9 cellular contexts compared by ENCODE assay signal in genomic region chr17:75589919-75590303, GRCh38. TPM values are rescaled to one million over a fixed set of nuclear protein-coding genes. Genes with fewer than 3 reads are reported as not detected.
A peak's percentile ranks its signal among the peaks of the same experiment; 100 is the strongest.
DNase-seq lines count a peak whose midpoint lies in the region; ATAC-seq and TF ChIP-seq lines count a peak whose summit lies in the region.
"Had no signal": no experiment of that assay in that cellular context is flagged by ENCODE, and none has a peak within 500 bp of the region (broad histone marks: within the 10 kb centered on the region; RNA-seq: fewer than 3 reads in every experiment).

No MANE protein-coding gene starts in this region.

- peak overlapping the region; percentile 77 for H3K9ac ChIP-seq in mesendoderm (ENCODE audit: low read length)

- H3K4me1 Mint-ChIP-seq in natural killer cell = peaks cover 7 to 25% of the 10 kb centered on the region in 2 donors
- H3K4me1 Mint-ChIP-seq in natural killer cell treated with Interleukin-12 subunit alpha and Interleukin-12 subunit beta and Interleukin-15 and Interleukin-18, amount 100 ng/mL, for 72 hours (ENCODE audit: low read depth in 2 of 2) = peaks cover 6 to 10% of the 10 kb centered on the region in 2 donors

- no peaks in the 10 kb centered on the region for H3K36me3 Mint-ChIP-seq in natural killer cell
- H3K36me3 Mint-ChIP-seq in natural killer cell treated with Interleukin-12 subunit alpha and Interleukin-12 subunit beta and Interleukin-15 and Interleukin-18, amount 100 ng/mL, for 72 hours = no peaks in the 10 kb centered on the region

- peak overlapping the region; percentile 62 for H3K18ac ChIP-seq in mesendoderm (ENCODE audit: low read length)

- peak overlapping the region; percentile 59 for H3K4me2 ChIP-seq in mesendoderm (ENCODE audit: low read length)

- H2AK5ac ChIP-seq in mesendoderm (ENCODE audit: low read length) = no peak overlapping the region

- H3K27me3 Mint-ChIP-seq in natural killer cell (ENCODE audit: low read depth in 2 of 2) = no peaks in the 10 kb centered on the region
- no peaks in the 10 kb centered on the region for H3K27me3 Mint-ChIP-seq in natural killer cell treated with Interleukin-12 subunit alpha and Interleukin-12 subunit beta and Interleukin-15 and Interleukin-18, amount 100 ng/mL, for 72 hours

- H4K8ac ChIP-seq in mesendoderm (ENCODE audit: low read depth, low read length) = no peak overlapping the region

- no peaks in the 10 kb centered on the region for H3K79me2 ChIP-seq in mesendoderm (ENCODE audit: control insufficient read depth, insufficient read depth, low read length)

- H3K27me3 ChIP-seq in mesendoderm (ENCODE audit: insufficient read depth, low read length, poor library complexity) = no peaks in the 10 kb centered on the region

- H3K27ac ChIP-seq in caudate nucleus (ENCODE audit: low read depth, low read length) (peak overlapping the region; percentile 85), mesendoderm (ENCODE audit: low read depth, low read length) (no peak overlapping the region)

- no peaks in the 10 kb centered on the region for H3K36me3 ChIP-seq in mesendoderm (ENCODE audit: control insufficient read depth, insufficient read depth, low read length)

- no peak for TF ChIP-seq CTCF in natural killer cell (IDR thresholded peaks at IDR 0.05)

- no CpG with 5 or more reads among the region's 29 CpGs for WGBS in mesendoderm (ENCODE audit: extremely low coverage, insufficient coverage, low lambda C conversion rate)

- intact Hi-C loops in natural killer cell (cut with micrococcal nuclease) = loop anchor here (5.0 kb wide), 2 partner anchors 53 to 73 kb away; partner anchors contain the start of genes CASKIN2 and TSEN54

- no peaks in the 10 kb centered on the region for H3K4me1 ChIP-seq in mesendoderm (ENCODE audit: control insufficient read depth, low read depth, low read length)

- DNase-seq in natural killer cell = no peak
- DNase-seq in natural killer cell treated with Interleukin-12 subunit alpha and Interleukin-12 subunit beta and Interleukin-15 and Interleukin-18, amount 100 ng/mL, for 72 hours (ENCODE audit: low spot score) = no peak
- no peak for DNase-seq in caudate nucleus (lab: John Stamatoyannopoulos, UW)
- DNase-seq in mesendoderm = no peak
- no peak for DNase-seq in Ammon's horn (ENCODE audit: low spot score)
- no peak for DNase-seq in activated CD4-positive, alpha-beta T cell treated with anti-CD3 and anti-CD28 coated beads, Interleukin-2, amount 50 U/mL, for 4 hours

- peak overlapping the region; percentile 72 to 83 for H3K27ac Mint-ChIP-seq in natural killer cell
- no peak overlapping the region for H3K27ac Mint-ChIP-seq in natural killer cell treated with Interleukin-12 subunit alpha and Interleukin-12 subunit beta and Interleukin-15 and Interleukin-18, amount 100 ng/mL, for 72 hours

- H2BK15ac ChIP-seq in mesendoderm (replicated peaks; ENCODE audit: low read depth) = no peak overlapping the region

- H2BK120ac ChIP-seq in mesendoderm (ENCODE audit: low read depth, low read length) = no peak overlapping the region

- no peak overlapping the region for H4K5ac ChIP-seq in mesendoderm (ENCODE audit: low read length)

- ATAC-seq in natural killer cell = no peak
- ATAC-seq in natural killer cell treated with Interleukin-12 subunit alpha and Interleukin-12 subunit beta and Interleukin-15 and Interleukin-18, amount 100 ng/mL, for 72 hours = no peak
- ATAC-seq in HG03175 (IDR thresholded peaks at IDR 0.05; ENCODE audit: unreplicated experiment) = no peak
- no peak for ATAC-seq in GM19324 (IDR thresholded peaks at IDR 0.05; ENCODE audit: low FRiP score, unreplicated experiment)

- peak overlapping the region; percentile 9 for H3K23ac ChIP-seq in mesendoderm (ENCODE audit: low read length)

- H3K56ac ChIP-seq in mesendoderm (ENCODE audit: low read length) = peak overlapping the region; percentile 82

- H2BK5ac ChIP-seq in mesendoderm (ENCODE audit: low read length) = no peak overlapping the region

- H3K9me3 Mint-ChIP-seq in natural killer cell = no peaks in the 10 kb centered on the region
- H3K9me3 Mint-ChIP-seq in natural killer cell treated with Interleukin-12 subunit alpha and Interleukin-12 subunit beta and Interleukin-15 and Interleukin-18, amount 100 ng/mL, for 72 hours = no peaks in the 10 kb centered on the region

- peak overlapping the region; percentile 21 for H3K4me3 Mint-ChIP-seq in natural killer cell
- no peak overlapping the region for H3K4me3 Mint-ChIP-seq in natural killer cell treated with Interleukin-12 subunit alpha and Interleukin-12 subunit beta and Interleukin-15 and Interleukin-18, amount 100 ng/mL, for 72 hours

- H3K4me3 ChIP-seq in mesendoderm (ENCODE audit: low read length) = no peak overlapping the region

- no peak overlapping the region for H3K4ac ChIP-seq in mesendoderm (ENCODE audit: low read depth, low read length)

- no peaks in the 10 kb centered on the region for H3K79me1 ChIP-seq in mesendoderm (ENCODE audit: low read length)

RNA-seq across cellular contexts. Expression of gene MYO15B, which starts 2.3 kb away (rescaled TPM):
- 100 to 1,000 TPM; 336 to 372 (median 339) TPM for total RNA-seq in natural killer cell
- 10 to 100 TPM; 49.0 to 66.7 TPM for total RNA-seq in natural killer cell treated with Interleukin-12 subunit alpha and Interleukin-12 subunit beta and Interleukin-15 and Interleukin-18, amount 100 ng/mL, for 72 hours
- 1.8 TPM for polyA plus RNA-seq in mesendoderm (2013, experiment 1 of 2)
- 1.1 TPM for polyA plus RNA-seq in mesendoderm (2013, experiment 2 of 2)

RNA-seq across cellular contexts. Expression of gene SMIM5, which starts 43.3 kb away (rescaled TPM):
- 1 to 10 TPM in 2 of 3 donors, under 1 TPM in 1; 0.95 to 2.0 (median 1.5) TPM for total RNA-seq in natural killer cell
- under 1 TPM; 0.29 to 0.36 TPM for total RNA-seq in natural killer cell treated with Interleukin-12 subunit alpha and Interleukin-12 subunit beta and Interleukin-15 and Interleukin-18, amount 100 ng/mL, for 72 hours
- not detected for polyA plus RNA-seq in mesendoderm (2013, experiment 1 of 2)
- polyA plus RNA-seq in mesendoderm (2013, experiment 2 of 2) = 0.03 TPM
- total RNA-seq: glomerular endothelial cell had no signal

Comparison
In these comparisons a context has a peak if more than half of its experiments do, and no peak if none do; other contexts are left out.
1. H3K27ac Mint-ChIP-seq: peak in natural killer cell (2 of 2); none in natural killer cell treated with Interleukin-12 subunit alpha and Interleukin-12 subunit beta and Interleukin-15 and Interleukin-18, amount 100 ng/mL, for 72 hours (0 of 2).
2. RNA of gene MYO15B, which starts 2.3 kb away (total RNA-seq): 336 to 372 TPM in natural killer cell; 49.0 to 66.7 TPM in natural killer cell treated with Interleukin-12 subunit alpha and Interleukin-12 subunit beta and Interleukin-15 and Interleukin-18, amount 100 ng/mL, for 72 hours; every median in the first group is over 4 times any median in the second.